Comparison of ENCODE assay signal across 15 cellular contexts in genomic region chr9:108093773-108094675, GRCh38.
DNase-seq lines count a peak whose midpoint lies in the region; ATAC-seq, FAIRE-seq and TF ChIP-seq lines count a peak whose summit lies in the region.
"Had no signal": no experiment of that assay in that cellular context is flagged by ENCODE, and none has a peak within 500 bp of the region (broad histone marks: within the 10 kb centered on the region; RNA-seq: fewer than 3 reads in every experiment).

No MANE protein-coding gene starts in this region.

- WGBS in K562 (ENCODE audit: insufficient coverage, low coverage, missing lambda C conversion rate): 0% methylated on average over 1 of the region's 1 CpG

- TF ChIP-seq EP300 in K562 (IDR thresholded peaks at IDR 0.05; ENCODE audit: low read length): peak; percentile 100

- peak overlapping the region; percentile 79 for H3K4me2 ChIP-seq in K562 (ENCODE audit: insufficient read depth, low read length)

- peaks cover 0 to 3% of the 10 kb centered on the region in 2 donors for H3K27me3 Mint-ChIP-seq in CD8-positive, alpha-beta memory T cell
- H3K27me3 Mint-ChIP-seq in stimulated activated naive CD8-positive, alpha-beta T cell treated with anti-CD3 and anti-CD28 coated beads, Interleukin-15, amount 100 ng/mL, for 72 hours: no peaks in the 10 kb centered on the region

- no peak for TF ChIP-seq CTCF in K562 (IDR thresholded peaks at IDR 0.05 in 2 of 3, conservative IDR thresholded peaks at IDR 0.05 in 1 of 3; ENCODE audit: insufficient read depth in 2 of 3, low read depth in 1 of 3, low read length in 3 of 3)
- no peak for TF ChIP-seq CTCF in kidney epithelial cell (IDR thresholded peaks at IDR 0.05; ENCODE audit: insufficient read depth, low read length, poor library complexity, severe bottlenecking)

- no peak; the same call in 1 of the 2 replicates for TF ChIP-seq POLR2A in K562 (conservative IDR thresholded peaks at IDR 0.05)

- peak overlapping the region in 1 of 2 experiments; percentile 67; a peak in 2 of 4 replicates for H3K9ac ChIP-seq in K562 (ENCODE audit: insufficient read depth in 1 of 2, low read depth in 2 of 2, low read length in 2 of 2)

- POLR2A ChIA-PET in CD8-positive, alpha-beta memory T cell (lab: Charles Lee): no interaction called here
- POLR2A ChIA-PET in K562 (lab: Yijun Ruan, JAX): interaction anchor here (0.6 to 1.7 kb wide), 10 partner anchors 10 to 300 kb away, joined by 3 to 16 read pairs (median 4); no protein-coding TSS in a partner anchor

- no peaks in the 10 kb centered on the region for H3K27me3 ChIP-seq in CD8-positive, alpha-beta memory T cell (ENCODE audit: insufficient read depth, low read length, poor library complexity, severe bottlenecking)
- H3K27me3 ChIP-seq in K562 (ENCODE audit: control insufficient read depth in 2 of 2, insufficient read depth in 2 of 2, low read length in 2 of 2): no peaks in the 10 kb centered on the region
- no peaks in the 10 kb centered on the region for H3K27me3 ChIP-seq in kidney epithelial cell (ENCODE audit: control insufficient read depth, insufficient read depth, low read length)

- no peaks in the 10 kb centered on the region for H3K9me3 ChIP-seq in CD8-positive, alpha-beta memory T cell (ENCODE audit: low read length)
- peaks cover 9% of the 10 kb centered on the region for H3K9me3 ChIP-seq in K562 (replicated peaks; ENCODE audit: control insufficient read depth, insufficient read depth, low read depth, low read length)

- no peaks in the 10 kb centered on the region for H3K79me2 ChIP-seq in K562 (ENCODE audit: control insufficient read depth, insufficient read depth, low read length)

- no peaks in the 10 kb centered on the region for H3K9me1 ChIP-seq in K562 (ENCODE audit: control insufficient read depth, insufficient read depth, low read length)

- no peaks in the 10 kb centered on the region for H3K36me3 ChIP-seq in CD8-positive, alpha-beta memory T cell (ENCODE audit: insufficient read depth, low read length)
- H3K36me3 ChIP-seq in K562 (ENCODE audit: control insufficient read depth, insufficient read depth, low read length) (no peaks in the 10 kb centered on the region), kidney epithelial cell (ENCODE audit: control insufficient read depth, insufficient read depth, low read length) (no peaks in the 10 kb centered on the region)

- FAIRE-seq in K562 (lab: Jason Lieb, UNC): peak; percentile 99
- FAIRE-seq: endometrium, islet of Langerhans had no signal

- peak in 1 of 2 experiments; percentile 17; a peak in 1 of 4 replicates for TF ChIP-seq RAD21 in K562 (CRISPR knock-in tag; conservative IDR thresholded peaks at IDR 0.05 in 1 of 2, IDR thresholded peaks at IDR 0.05 in 1 of 2)

- peak overlapping the region; percentile 57 for H3K27ac ChIP-seq in CD8-positive, alpha-beta memory T cell (ENCODE audit: low read depth, low read length)
- peak overlapping the region; percentile 94 for H3K27ac ChIP-seq in K562 (ENCODE audit: extremely low read depth, low read depth, low read length)

- H3K4me3 ChIP-seq in CD8-positive, alpha-beta memory T cell (ENCODE audit: low read length): no peak overlapping the region
- no peak overlapping the region for H3K4me3 ChIP-seq in K562
- no peak overlapping the region for H3K4me3 ChIP-seq in kidney epithelial cell (ENCODE audit: low read depth, low read length)

- intact Hi-C loops in K562 (cut with micrococcal nuclease): loop anchor here (10.0 kb wide), 1 partner anchor 309 kb away; no protein-coding TSS in a partner anchor

- H2AFZ ChIP-seq in K562 (ENCODE audit: low read depth, low read length): peak overlapping the region; percentile 77

- H3K4me1 Mint-ChIP-seq in CD8-positive, alpha-beta memory T cell: no peaks in the 10 kb centered on the region
- no peaks in the 10 kb centered on the region for H3K4me1 Mint-ChIP-seq in stimulated activated naive CD8-positive, alpha-beta T cell treated with anti-CD3 and anti-CD28 coated beads, Interleukin-15, amount 100 ng/mL, for 72 hours
- H3K4me1 Mint-ChIP-seq: activated naive CD8-positive, alpha-beta T cell treated with anti-CD3 and anti-CD28 coated beads, Interleukin-2, amount 50 U/mL, for 24 hours; stimulated activated naive B cell treated with anti-CD40 and anti-IgM and Interleukin-4, amounts not matched to agents 10 μg/mL and 1 μg/mL and 100 μg/mL, for 72 hours had no signal

- no peaks in the 10 kb centered on the region for H3K36me3 Mint-ChIP-seq in CD8-positive, alpha-beta memory T cell
- H3K36me3 Mint-ChIP-seq: stimulated activated naive B cell treated with anti-CD40 and anti-IgM and Interleukin-4, amounts not matched to agents 10 μg/mL and 1 μg/mL and 100 μg/mL, for 72 hours had no signal

- no peaks in the 10 kb centered on the region for H4K20me1 ChIP-seq in K562 (replicated peaks; ENCODE audit: control insufficient read depth, insufficient read depth, low read length)

- CTCF ChIA-PET in CD8-positive, alpha-beta memory T cell (lab: Charles Lee): no interaction called here
- CTCF ChIA-PET in K562 (lab: Yijun Ruan, JAX; ENCODE audit: low intra/inter-chr PET ratio): no interaction called here

- H3K9me3 Mint-ChIP-seq in CD8-positive, alpha-beta memory T cell: peaks cover 2 to 18% (median 4%) of the 10 kb centered on the region in 5 donors
- peaks cover 4 to 22% of the 10 kb centered on the region in 2 donors for H3K9me3 Mint-ChIP-seq in stimulated activated naive CD8-positive, alpha-beta T cell treated with anti-CD3 and anti-CD28 coated beads, Interleukin-15, amount 100 ng/mL, for 72 hours

- ATAC-seq in K562 (peak; percentile 94), HG03342 (IDR thresholded peaks at IDR 0.05; ENCODE audit: unreplicated experiment) (no peak)
- no peak for ATAC-seq in stimulated activated naive CD8-positive, alpha-beta T cell treated with anti-CD3 and anti-CD28 coated beads, Interleukin-15, amount 100 ng/mL, for 72 hours
- ATAC-seq: activated naive CD8-positive, alpha-beta T cell treated with anti-CD3 and anti-CD28 coated beads, Interleukin-2, amount 50 U/mL, for 24 hours; stimulated activated naive B cell treated with anti-CD40 and anti-IgM and Interleukin-4, amounts not matched to agents 10 μg/mL and 1 μg/mL and 100 μg/mL, for 72 hours had no signal

- no peaks in the 10 kb centered on the region for H3K4me1 ChIP-seq in CD8-positive, alpha-beta memory T cell (ENCODE audit: insufficient read depth, low read length)
- peaks cover 15 to 49% of the 10 kb centered on the region in 2 experiments for H3K4me1 ChIP-seq in K562 (replicated peaks in 1 of 2; ENCODE audit: control insufficient read depth in 2 of 2, insufficient read depth in 2 of 2, low read length in 2 of 2)

- BruUV-seq in K562 (replicated peaks; lab: Mats Ljungman, UMichigan): no TSS peak

- in situ Hi-C loops in K562 (cut with MboI): no loop called here

- H3K27ac Mint-ChIP-seq in CD8-positive, alpha-beta memory T cell: no peak overlapping the region
- no peak overlapping the region for H3K27ac Mint-ChIP-seq in stimulated activated naive CD8-positive, alpha-beta T cell treated with anti-CD3 and anti-CD28 coated beads, Interleukin-15, amount 100 ng/mL, for 72 hours
- H3K27ac Mint-ChIP-seq: activated naive CD8-positive, alpha-beta T cell treated with anti-CD3 and anti-CD28 coated beads, Interleukin-2, amount 50 U/mL, for 24 hours; stimulated activated naive B cell treated with anti-CD40 and anti-IgM and Interleukin-4, amounts not matched to agents 10 μg/mL and 1 μg/mL and 100 μg/mL, for 72 hours had no signal

- H3K4me3 Mint-ChIP-seq in CD8-positive, alpha-beta memory T cell: no peak overlapping the region
- no peak overlapping the region for H3K4me3 Mint-ChIP-seq in stimulated activated naive CD8-positive, alpha-beta T cell treated with anti-CD3 and anti-CD28 coated beads, Interleukin-15, amount 100 ng/mL, for 72 hours
- H3K4me3 Mint-ChIP-seq: activated naive CD8-positive, alpha-beta T cell treated with anti-CD3 and anti-CD28 coated beads, Interleukin-2, amount 50 U/mL, for 24 hours; H9; stimulated activated naive B cell treated with anti-CD40 and anti-IgM and Interleukin-4, amounts not matched to agents 10 μg/mL and 1 μg/mL and 100 μg/mL, for 72 hours had no signal

- DNase-seq in CD8-positive, alpha-beta memory T cell: no peak
- DNase-seq in LHCN-M2 (ENCODE audit: low read depth): peak; percentile 44
- DNase-seq in K562 (ENCODE audit: extremely low read depth in 1 of 4, low spot score in 3 of 4): peak; percentile 89 to 97 (median 91)
- peak; percentile 93 for DNase-seq in kidney epithelial cell (ENCODE audit: low read depth)
- no peak for DNase-seq in cerebellar nuclear complex (lab: John Stamatoyannopoulos, UW)
- no peak for DNase-seq in NCI-H2196 treated with DMSO at 0.1 percent for 48 hours (lab: John Stamatoyannopoulos, UW; ENCODE audit: unreplicated experiment)
- no peak for DNase-seq in stimulated activated naive CD8-positive, alpha-beta T cell treated with anti-CD3 and anti-CD28 coated beads, Interleukin-15, amount 100 ng/mL, for 72 hours
- DNase-seq: activated naive CD8-positive, alpha-beta T cell treated with anti-CD3 and anti-CD28 coated beads, Interleukin-2, amount 50 U/mL, for 24 hours; GF-D8; H9; NCI-H1105; stimulated activated naive B cell treated with anti-CD40 and anti-IgM and Interleukin-4, amounts not matched to agents 10 μg/mL and 1 μg/mL and 100 μg/mL, for 72 hours had no signal

TF ChIP-seq in K562, 482 proteins besides CTCF, POLR2A, EP300 and RAD21 (continues in another document):
- TF ChIP-seq ZNF395 (CRISPR knock-in tag; IDR thresholded peaks at IDR 0.05) (peak; percentile 96), MEIS2 (IDR thresholded peaks at IDR 0.05; ENCODE audit: partially characterized antibody) (peak; percentile 95), GTF2F1 (IDR thresholded peaks at IDR 0.05; ENCODE audit: low read depth, low read length) (no peak), RBFOX2 (IDR thresholded peaks at IDR 0.05; ENCODE audit: low read depth, low read length) (peak; percentile 34; the same call in 1 of the 2 replicates), CEBPG (CRISPR knock-in tag; IDR thresholded peaks at IDR 0.05) (no peak), CEBPG (tag; conservative IDR thresholded peaks at IDR 0.05 in 1 of 2, IDR thresholded peaks at IDR 0.05 in 1 of 2) (no peak)

Comparison
In these comparisons a context has a peak if more than half of its experiments do, and no peak if none do; other contexts are left out.
1. DNase-seq: peak in LHCN-M2 (single experiment), K562 (4 of 4) and kidney epithelial cell (single experiment); none in CD8-positive, alpha-beta memory T cell (0 of 5), cerebellar nuclear complex (0 of 2), NCI-H2196 treated with DMSO at 0.1 percent for 48 hours (single experiment) and stimulated activated naive CD8-positive, alpha-beta T cell treated with anti-CD3 and anti-CD28 coated beads, Interleukin-15, amount 100 ng/mL, for 72 hours (0 of 2).